28 cellular contexts compared by ENCODE assay signal in the genomic region with DNA sequence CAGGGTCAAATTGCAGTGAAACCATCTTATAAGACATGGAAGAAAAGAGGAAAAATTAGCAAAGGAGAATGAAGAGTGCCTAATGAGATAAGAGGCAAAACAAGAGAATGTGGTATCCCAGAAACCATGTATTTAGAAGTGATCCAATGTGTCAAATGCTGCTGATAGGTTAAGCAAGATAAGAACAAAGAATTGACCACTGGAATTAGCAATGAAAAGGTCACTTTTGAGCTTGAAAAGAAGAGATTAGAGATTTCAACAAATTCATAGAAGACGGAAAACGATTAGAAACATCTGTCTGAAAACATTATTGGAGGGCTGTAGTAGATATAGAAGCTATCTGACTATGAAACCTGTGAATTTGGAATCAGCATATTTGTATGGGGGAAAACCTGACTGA.
"Had no signal": no experiment of that assay in that cellular context is flagged by ENCODE, and none has a peak within 500 bp of the region (broad histone marks: within the 10 kb centered on the region; RNA-seq: fewer than 3 reads in every experiment).

No MANE protein-coding gene starts in this region.

- ATAC-seq: activated CD8-positive, alpha-beta T cell treated with anti-CD3 and anti-CD28 coated beads for 36 hours; activated naive CD4-positive, alpha-beta T cell treated with anti-CD3 and anti-CD28 coated beads, Interleukin-2, amount 50 U/mL, for 72 hours; effector memory CD8-positive, alpha-beta T cell; foreskin keratinocyte; gastrocnemius medialis; heart left ventricle had no signal

- H3K36me3 Mint-ChIP-seq: activated naive CD4-positive, alpha-beta T cell treated with anti-CD3 and anti-CD28 coated beads, Interleukin-2, amount 10 ng/mL, durations not matched to agents 7 days and 5 days; activated naive CD4-positive, alpha-beta T cell treated with anti-CD3 and anti-CD28 coated beads, Interleukin-2, amount 50 U/mL, for 72 hours; activated naive CD8-positive, alpha-beta T cell treated with anti-CD3 and anti-CD28 coated beads, Interleukin-2, amount 10 ng/mL, durations not matched to agents 7 days and 5 days had no signal

- H3K36me3 ChIP-seq: ascending aorta, breast epithelium, gastrocnemius medialis had no signal

- H3K4me3 ChIP-seq: ascending aorta, breast epithelium, coronary artery, dorsolateral prefrontal cortex, esophagus muscularis mucosa, gastrocnemius medialis, heart left ventricle had no signal

- H3K9me3 Mint-ChIP-seq: activated CD4-positive, alpha-beta T cell treated with anti-CD3 and anti-CD28 coated beads, Interleukin-2, amount 10 ng/mL, durations not matched to agents 7 days and 5 days; activated CD8-positive, alpha-beta T cell treated with anti-CD3 and anti-CD28 coated beads for 36 hours; activated naive CD4-positive, alpha-beta T cell treated with anti-CD3 and anti-CD28 coated beads, Interleukin-2, amount 10 ng/mL, durations not matched to agents 7 days and 5 days; activated naive CD4-positive, alpha-beta T cell treated with anti-CD3 and anti-CD28 coated beads, Interleukin-2, amount 50 U/mL, for 72 hours; activated naive CD8-positive, alpha-beta T cell treated with anti-CD3 and anti-CD28 coated beads, Interleukin-2, amount 10 ng/mL, durations not matched to agents 7 days and 5 days; brain; central memory CD8-positive, alpha-beta T cell; dendritic cell treated with granulocyte-macrophage colony-stimulating factor and Interleukin-4, amounts not matched to agents 40 ng/mL and 50 ng/mL, for 4 days; effector memory CD8-positive, alpha-beta T cell had no signal

- H3K27me3 ChIP-seq: ascending aorta, breast epithelium, dorsolateral prefrontal cortex, esophagus muscularis mucosa, foreskin keratinocyte, gastrocnemius medialis, heart left ventricle had no signal

- H3K27me3 Mint-ChIP-seq: activated CD4-positive, alpha-beta T cell treated with anti-CD3 and anti-CD28 coated beads, Interleukin-2, amount 10 ng/mL, durations not matched to agents 7 days and 5 days; activated CD8-positive, alpha-beta T cell treated with anti-CD3 and anti-CD28 coated beads for 36 hours; activated naive CD4-positive, alpha-beta T cell treated with anti-CD3 and anti-CD28 coated beads, Interleukin-2, amount 10 ng/mL, durations not matched to agents 7 days and 5 days; activated naive CD8-positive, alpha-beta T cell treated with anti-CD3 and anti-CD28 coated beads, Interleukin-2, amount 10 ng/mL, durations not matched to agents 7 days and 5 days; brain; central memory CD8-positive, alpha-beta T cell; dendritic cell treated with granulocyte-macrophage colony-stimulating factor and Interleukin-4, amounts not matched to agents 40 ng/mL and 50 ng/mL, for 4 days; effector memory CD8-positive, alpha-beta T cell had no signal

- H3K27ac Mint-ChIP-seq: activated CD4-positive, alpha-beta T cell treated with anti-CD3 and anti-CD28 coated beads, Interleukin-2, amount 10 ng/mL, durations not matched to agents 7 days and 5 days; activated CD8-positive, alpha-beta T cell treated with anti-CD3 and anti-CD28 coated beads for 36 hours; activated naive CD4-positive, alpha-beta T cell treated with anti-CD3 and anti-CD28 coated beads, Interleukin-2, amount 10 ng/mL, durations not matched to agents 7 days and 5 days; activated naive CD4-positive, alpha-beta T cell treated with anti-CD3 and anti-CD28 coated beads, Interleukin-2, amount 50 U/mL, for 72 hours; activated naive CD8-positive, alpha-beta T cell treated with anti-CD3 and anti-CD28 coated beads, Interleukin-2, amount 10 ng/mL, durations not matched to agents 7 days and 5 days; brain; dendritic cell treated with granulocyte-macrophage colony-stimulating factor and Interleukin-4, amounts not matched to agents 40 ng/mL and 50 ng/mL, for 4 days; effector memory CD8-positive, alpha-beta T cell had no signal

- DNase-seq: activated CD4-positive, alpha-beta T cell treated with anti-CD3 and anti-CD28 coated beads for 1 hour; activated CD4-positive, alpha-beta T cell treated with anti-CD3 and anti-CD28 coated beads for 4 hours; activated CD4-positive, alpha-beta T cell treated with anti-CD3 and anti-CD28 coated beads, Interleukin-2, amount 10 ng/mL, durations not matched to agents 7 days and 5 days; activated CD4-positive, alpha-beta T cell treated with anti-CD3 and anti-CD28 coated beads, Interleukin-2, amount 50 U/mL, for 4 hours; activated CD8-positive, alpha-beta memory T cell treated with anti-CD3 and anti-CD28 coated beads for 24 hours; activated CD8-positive, alpha-beta T cell treated with anti-CD3 and anti-CD28 coated beads for 36 hours; activated gamma-delta T cell; activated naive CD4-positive, alpha-beta T cell; activated naive CD4-positive, alpha-beta T cell treated with anti-CD3 and anti-CD28 coated beads, Interleukin-2, amount 10 ng/mL, durations not matched to agents 7 days and 5 days; activated naive CD8-positive, alpha-beta T cell treated with anti-CD3 and anti-CD28 coated beads, Interleukin-2, amount 10 ng/mL, durations not matched to agents 7 days and 5 days; activated T-cell treated with anti-CD3 and anti-CD28 coated beads, Interleukin-2, amount 50 U/mL, for 48 hours; dorsolateral prefrontal cortex; effector CD4-positive, alpha-beta T cell; effector memory CD8-positive, alpha-beta T cell; erythroblast; foreskin keratinocyte; gastrocnemius medialis; glutamatergic neuron; heart left ventricle; T-helper 2 cell had no signal

- H3K4me1 Mint-ChIP-seq: activated CD4-positive, alpha-beta T cell treated with anti-CD3 and anti-CD28 coated beads, Interleukin-2, amount 10 ng/mL, durations not matched to agents 7 days and 5 days; activated naive CD4-positive, alpha-beta T cell treated with anti-CD3 and anti-CD28 coated beads, Interleukin-2, amount 10 ng/mL, durations not matched to agents 7 days and 5 days; activated naive CD8-positive, alpha-beta T cell treated with anti-CD3 and anti-CD28 coated beads, Interleukin-2, amount 10 ng/mL, durations not matched to agents 7 days and 5 days; brain; central memory CD8-positive, alpha-beta T cell had no signal

- H3K4me3 Mint-ChIP-seq: activated CD4-positive, alpha-beta T cell treated with anti-CD3 and anti-CD28 coated beads, Interleukin-2, amount 10 ng/mL, durations not matched to agents 7 days and 5 days; activated CD8-positive, alpha-beta T cell treated with anti-CD3 and anti-CD28 coated beads for 36 hours; activated naive CD4-positive, alpha-beta T cell treated with anti-CD3 and anti-CD28 coated beads, Interleukin-2, amount 10 ng/mL, durations not matched to agents 7 days and 5 days; activated naive CD8-positive, alpha-beta T cell treated with anti-CD3 and anti-CD28 coated beads, Interleukin-2, amount 10 ng/mL, durations not matched to agents 7 days and 5 days; brain; central memory CD8-positive, alpha-beta T cell; dendritic cell treated with granulocyte-macrophage colony-stimulating factor and Interleukin-4, amounts not matched to agents 40 ng/mL and 50 ng/mL, for 4 days; effector memory CD8-positive, alpha-beta T cell had no signal
